In the genomic region with DNA sequence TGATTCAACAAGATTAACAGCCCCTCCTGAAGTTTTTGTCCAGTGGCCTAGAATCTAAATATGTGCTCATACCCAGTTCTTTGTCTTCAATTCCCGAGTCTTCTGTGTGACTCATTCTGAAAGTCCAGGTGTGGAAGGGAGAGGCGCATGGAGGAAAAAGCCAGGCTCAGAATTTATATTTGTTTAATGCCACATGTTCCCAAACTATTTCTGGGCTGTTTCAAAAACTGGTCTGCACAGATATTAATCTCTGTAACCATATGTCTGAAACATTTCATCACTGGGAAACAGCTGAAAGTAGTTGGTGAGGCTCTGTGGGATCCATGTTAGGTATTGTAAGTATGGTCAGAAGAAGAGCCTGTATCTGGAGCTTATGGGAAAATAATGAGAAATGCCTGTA, we compare ENCODE assay signal across 27 cellular contexts.
DNase-seq lines count a peak whose midpoint lies in the region; ATAC-seq, FAIRE-seq and TF ChIP-seq lines count a peak whose summit lies in the region.
"Had no signal": no experiment of that assay in that cellular context is flagged by ENCODE, and none has a peak within 500 bp of the region (broad histone marks: within the 10 kb centered on the region; RNA-seq: fewer than 3 reads in every experiment).

No MANE protein-coding gene starts in this region.

- TF ChIP-seq POLR2A in breast epithelium (IDR thresholded peaks at IDR 0.05): no peak

- H3K4me3 Mint-ChIP-seq in MCF 10A (ENCODE audit: unreplicated experiment): no peak overlapping the region
- H3K4me3 Mint-ChIP-seq: CD14-positive monocyte; CD4-positive, alpha-beta T cell; CD8-positive, alpha-beta memory T cell; HFFc6 had no signal

- H3K27me3 ChIP-seq in breast epithelium: no peaks in the 10 kb centered on the region
- H3K27me3 ChIP-seq in bronchial epithelial cell (ENCODE audit: control insufficient read depth, insufficient read depth, low read length): no peaks in the 10 kb centered on the region
- H3K27me3 ChIP-seq: BE2C; BLaER1 treated with 17β-estradiol and CSF1 and Interleukin-3, amounts not matched to agents 10 nM and 100 nM had no signal

- TF ChIP-seq CTCF in MCF 10A (IDR thresholded peaks at IDR 0.05; ENCODE audit: unreplicated experiment): no peak
- no peak for TF ChIP-seq CTCF in breast epithelium (IDR thresholded peaks at IDR 0.05)
- TF ChIP-seq CTCF in bronchial epithelial cell (IDR thresholded peaks at IDR 0.05; ENCODE audit: insufficient read depth, low read length, severe bottlenecking): no peak

- H3K4me1 Mint-ChIP-seq in MCF 10A (ENCODE audit: insufficient read depth, unreplicated experiment): peaks cover 6% of the 10 kb centered on the region
- H3K4me1 Mint-ChIP-seq: CD14-positive monocyte; CD8-positive, alpha-beta memory T cell had no signal

- POLR2A ChIA-PET in MCF 10A (lab: Yijun Ruan, JAX): interaction anchor here (1.4 kb wide), 1 partner anchor 23 kb away, joined by 4 read pairs; no protein-coding TSS in a partner anchor

- no peak for ATAC-seq in GM18873 (IDR thresholded peaks at IDR 0.05; ENCODE audit: low FRiP score, unreplicated experiment)

- H3K9me3 Mint-ChIP-seq in MCF 10A (ENCODE audit: unreplicated experiment): no peaks in the 10 kb centered on the region

- no peak overlapping the region for H3K4me3 ChIP-seq in breast epithelium
- H3K4me3 ChIP-seq in bronchial epithelial cell (ENCODE audit: low read depth, low read length): no peak overlapping the region
- H3K4me3 ChIP-seq: BLaER1 treated with 17β-estradiol and CSF1 and Interleukin-3, amounts not matched to agents 10 nM and 100 nM; HAP-1 had no signal

- DNase-seq in MCF 10A (ENCODE audit: unreplicated experiment) (no peak), breast epithelium (ENCODE audit: low spot score in 2 of 2) (no peak), bronchial epithelial cell (ENCODE audit: low read depth) (peak; percentile 29), myocyte (ENCODE audit: low read depth) (peak; percentile 11), posterior cingulate gyrus (no peak), globus pallidus (ENCODE audit: low spot score) (no peak)
- no peak for DNase-seq in activated CD4-positive, alpha-beta T cell treated with anti-CD3 and anti-CD28 coated beads, Interleukin-2, amount 50 U/mL, for 48 hours
- DNase-seq: AML-193; BE2C; CD4-positive, alpha-beta T cell; CD8-positive, alpha-beta memory T cell; DMS 273 treated with DMSO at 0.1 percent for 48 hours; DMS79; EL; GDM1; GOT3; HFFc6 had no signal

- CTCF ChIA-PET in MCF 10A (lab: Yijun Ruan, JAX): interaction anchor here (1.1 kb wide), 1 partner anchor 252 kb away, joined by 4 read pairs; no protein-coding TSS in a partner anchor

- BruUV-seq in MCF 10A (replicated peaks; lab: Mats Ljungman, UMichigan): no TSS peak

- no peaks in the 10 kb centered on the region for H3K27me3 Mint-ChIP-seq in MCF 10A (ENCODE audit: insufficient read depth, unreplicated experiment)
- H3K27me3 Mint-ChIP-seq: CD4-positive, alpha-beta T cell; CD8-positive, alpha-beta memory T cell had no signal

- no peaks in the 10 kb centered on the region for H3K4me1 ChIP-seq in breast epithelium
- H3K4me1 ChIP-seq: BE2C; BLaER1 treated with 17β-estradiol and CSF1 and Interleukin-3, amounts not matched to agents 10 nM and 100 nM; HAP-1 had no signal

- H3K36me3 ChIP-seq in breast epithelium (no peaks in the 10 kb centered on the region), bronchial epithelial cell (ENCODE audit: control insufficient read depth, insufficient read depth, low read length) (no peaks in the 10 kb centered on the region)
- H3K36me3 ChIP-seq: BE2C; BLaER1 treated with 17β-estradiol and CSF1 and Interleukin-3, amounts not matched to agents 10 nM and 100 nM; HAP-1 had no signal

- no peaks in the 10 kb centered on the region for H3K36me3 Mint-ChIP-seq in MCF 10A (ENCODE audit: insufficient read depth, unreplicated experiment)
- H3K36me3 Mint-ChIP-seq: CD14-positive monocyte; CD8-positive, alpha-beta memory T cell had no signal

- H3K27ac Mint-ChIP-seq in MCF 10A (ENCODE audit: low read depth, unreplicated experiment): peak overlapping the region; percentile 39
- H3K27ac Mint-ChIP-seq: CD14-positive monocyte; CD4-positive, alpha-beta T cell; CD8-positive, alpha-beta memory T cell; HFFc6 had no signal

- FAIRE-seq in bronchial epithelial cell (lab: Jason Lieb, UNC): no peak
- FAIRE-seq: A204.1, D721Med, GM12891, GM18507, H54 had no signal

- no peak overlapping the region for H3K27ac ChIP-seq in breast epithelium
- H3K27ac ChIP-seq: 22Rv1; BLaER1 treated with 17β-estradiol and CSF1 and Interleukin-3, amounts not matched to agents 10 nM and 100 nM had no signal

- peaks cover 0 to 8% of the 10 kb centered on the region in 2 donors for H3K9me3 ChIP-seq in breast epithelium
- H3K9me3 ChIP-seq: BE2C; BLaER1 treated with 17β-estradiol and CSF1 and Interleukin-3, amounts not matched to agents 10 nM and 100 nM; HAP-1 had no signal

- intact Hi-C loops in MCF 10A (cut with micrococcal nuclease) (no loop called here), breast epithelium (cut with DNase I; ENCODE audit: low total_unique reads) (no loop called here), posterior cingulate gyrus (cut with DNase I) (no loop called here)

Comparison
In these comparisons a context has a peak if more than half of its experiments do, and no peak if none do; other contexts are left out.
1. DNase-seq: peak in bronchial epithelial cell (single experiment) and myocyte (single experiment); none in MCF 10A (single experiment), breast epithelium (0 of 2), posterior cingulate gyrus (0 of 10), globus pallidus (single experiment) and activated CD4-positive, alpha-beta T cell treated with anti-CD3 and anti-CD28 coated beads, Interleukin-2, amount 50 U/mL, for 48 hours (0 of 2).